In genomic region chr22:47918276-47918928, GRCh38 we compare ENCODE assay signal across 10 cellular contexts.
DNase-seq lines count a peak whose midpoint lies in the region; ATAC-seq and TF ChIP-seq lines count a peak whose summit lies in the region.
"Had no signal": no experiment of that assay in that cellular context is flagged by ENCODE, and none has a peak within 500 bp of the region (broad histone marks: within the 10 kb centered on the region; RNA-seq: fewer than 3 reads in every experiment).

No MANE protein-coding gene starts in this region.

- peak; percentile 66 for DNase-seq in activated CD4-positive, alpha-beta T cell treated with anti-CD3 and anti-CD28 coated beads, Interleukin-2, amount 10 ng/mL, durations not matched to agents 24 days and 14 days
- DNase-seq in activated CD4-positive, alpha-beta T cell treated with anti-CD3 and anti-CD28 coated beads, Interleukin-2, amount 50 U/mL, for 1 hour, result no peak
- DNase-seq in activated naive CD8-positive, alpha-beta T cell treated with anti-CD3 and anti-CD28 coated beads, Interleukin-2, amount 50 U/mL, for 24 hours, result peak; percentile 20
- peak; percentile 36 for DNase-seq in stimulated activated CD8-positive, alpha-beta memory T cell treated with anti-CD3 and anti-CD28 coated beads, Interleukin-4, amount 100 ng/mL, for 24 hours (ENCODE audit: low read depth)
- DNase-seq in HK-2 (ENCODE audit: unreplicated experiment) (no peak), esophagus squamous epithelium (lab: John Stamatoyannopoulos, UW) (no peak)
- DNase-seq: effector memory CD4-positive, alpha-beta T cell; MV-4-11 had no signal

- peak; percentile 79 for ATAC-seq in activated naive CD8-positive, alpha-beta T cell treated with anti-CD3 and anti-CD28 coated beads, Interleukin-2, amount 50 U/mL, for 24 hours
- no peak for ATAC-seq in gastroesophageal sphincter

- H4K20me1 ChIP-seq in OCI-LY1 (ENCODE audit: insufficient read depth, low read length), result no peaks in the 10 kb centered on the region

- TF ChIP-seq EP300 in gastroesophageal sphincter (IDR thresholded peaks at IDR 0.05), result no peak

- H3K27ac ChIP-seq in OCI-LY1 (ENCODE audit: low read depth, low read length, poor library complexity, severe bottlenecking) (peak overlapping the region; percentile 100), esophagus squamous epithelium (no peak overlapping the region), gastroesophageal sphincter (no peak overlapping the region)

- H3K9ac ChIP-seq in OCI-LY1 (ENCODE audit: low read length), result peak overlapping the region; percentile 79

- H3K9me3 Mint-ChIP-seq in activated CD4-positive, alpha-beta T cell treated with anti-CD3 and anti-CD28 coated beads, Interleukin-2, amount 10 ng/mL, durations not matched to agents 24 days and 14 days, result no peaks in the 10 kb centered on the region
- H3K9me3 Mint-ChIP-seq in activated naive CD8-positive, alpha-beta T cell treated with anti-CD3 and anti-CD28 coated beads, Interleukin-2, amount 50 U/mL, for 24 hours, result no peaks in the 10 kb centered on the region

- peak overlapping the region; percentile 66 for H3K4me2 ChIP-seq in OCI-LY1 (ENCODE audit: low read length)

- H3K9me2 ChIP-seq in OCI-LY1 (ENCODE audit: low read depth, low read length), result no peaks in the 10 kb centered on the region

- H3K4me3 ChIP-seq in OCI-LY1 (ENCODE audit: low read depth, low read length, poor library complexity, severe bottlenecking) (peak overlapping the region; percentile 11), esophagus squamous epithelium (no peak overlapping the region), gastroesophageal sphincter (no peak overlapping the region)

- intact Hi-C loops in activated CD4-positive, alpha-beta T cell treated with anti-CD3 and anti-CD28 coated beads, Interleukin-2, amount 10 ng/mL, durations not matched to agents 24 days and 14 days (cut with micrococcal nuclease), result no loop called here
- intact Hi-C loops in esophagus squamous epithelium (cut with DNase I), result no loop called here

- TF ChIP-seq POLR2A in esophagus squamous epithelium (IDR thresholded peaks at IDR 0.05), result no peak
- TF ChIP-seq POLR2A in gastroesophageal sphincter (IDR thresholded peaks at IDR 0.05), result no peak

- no peaks in the 10 kb centered on the region for H3K27me3 ChIP-seq in OCI-LY1 (ENCODE audit: insufficient read depth, low read length)
- no peaks in the 10 kb centered on the region for H3K27me3 ChIP-seq in esophagus squamous epithelium
- H3K27me3 ChIP-seq in gastroesophageal sphincter, result peaks cover 6% of the 10 kb centered on the region

- TF ChIP-seq CTCF in OCI-LY1 (IDR thresholded peaks at IDR 0.05; ENCODE audit: low read length) (no peak), esophagus squamous epithelium (IDR thresholded peaks at IDR 0.05) (no peak), gastroesophageal sphincter (IDR thresholded peaks at IDR 0.05) (no peak)

- H3F3A ChIP-seq in OCI-LY1 (ENCODE audit: insufficient read depth, low read length), result no peaks in the 10 kb centered on the region

- no peak overlapping the region for H3K4me3 Mint-ChIP-seq in activated CD4-positive, alpha-beta T cell treated with anti-CD3 and anti-CD28 coated beads, Interleukin-2, amount 10 ng/mL, durations not matched to agents 24 days and 14 days
- H3K4me3 Mint-ChIP-seq in activated naive CD8-positive, alpha-beta T cell treated with anti-CD3 and anti-CD28 coated beads, Interleukin-2, amount 50 U/mL, for 24 hours, result no peak overlapping the region

- H3K36me3 ChIP-seq in OCI-LY1 (ENCODE audit: insufficient read depth, low read length) (no peaks in the 10 kb centered on the region; the same call in 1 of the 2 replicates), esophagus squamous epithelium (no peaks in the 10 kb centered on the region), gastroesophageal sphincter (no peaks in the 10 kb centered on the region)

- no peaks in the 10 kb centered on the region for H3K79me2 ChIP-seq in OCI-LY1 (ENCODE audit: insufficient read depth, low read length)

- H2AFZ ChIP-seq in OCI-LY1 (ENCODE audit: low read length), result no peak overlapping the region

- WGBS in esophagus squamous epithelium, 2 donors, result 46 to 59% methylated on average over 13 to 14 of the region's 15 CpGs
- WGBS in gastroesophageal sphincter (ENCODE audit: low coverage in 1 of 2), 2 donors, result 54 to 67% methylated on average over 8 to 9 of the region's 15 CpGs

- H3K9me3 ChIP-seq in OCI-LY1 (ENCODE audit: low read length) (no peaks in the 10 kb centered on the region), esophagus squamous epithelium (no peaks in the 10 kb centered on the region), gastroesophageal sphincter (peaks cover 0 to 4% (median 0%) of the 10 kb centered on the region in 3 donors)

- no peak overlapping the region for H3K27ac Mint-ChIP-seq in activated CD4-positive, alpha-beta T cell treated with anti-CD3 and anti-CD28 coated beads, Interleukin-2, amount 10 ng/mL, durations not matched to agents 24 days and 14 days
- H3K27ac Mint-ChIP-seq in activated naive CD8-positive, alpha-beta T cell treated with anti-CD3 and anti-CD28 coated beads, Interleukin-2, amount 50 U/mL, for 24 hours, result no peak overlapping the region

- H3K4me1 ChIP-seq in OCI-LY1 (ENCODE audit: insufficient read depth, low read length, severe bottlenecking), result peaks cover 74% of the 10 kb centered on the region
- H3K4me1 ChIP-seq in esophagus squamous epithelium, result no peaks in the 10 kb centered on the region
- H3K4me1 ChIP-seq in gastroesophageal sphincter, result no peaks in the 10 kb centered on the region

- peaks cover 3% of the 10 kb centered on the region for H3K4me1 Mint-ChIP-seq in activated CD4-positive, alpha-beta T cell treated with anti-CD3 and anti-CD28 coated beads, Interleukin-2, amount 10 ng/mL, durations not matched to agents 24 days and 14 days
- peaks cover 17% of the 10 kb centered on the region for H3K4me1 Mint-ChIP-seq in activated naive CD8-positive, alpha-beta T cell treated with anti-CD3 and anti-CD28 coated beads, Interleukin-2, amount 50 U/mL, for 24 hours

- peaks cover 3% of the 10 kb centered on the region for H3K27me3 Mint-ChIP-seq in activated CD4-positive, alpha-beta T cell treated with anti-CD3 and anti-CD28 coated beads, Interleukin-2, amount 10 ng/mL, durations not matched to agents 24 days and 14 days
- H3K27me3 Mint-ChIP-seq in activated naive CD8-positive, alpha-beta T cell treated with anti-CD3 and anti-CD28 coated beads, Interleukin-2, amount 50 U/mL, for 24 hours, result no peaks in the 10 kb centered on the region

- H3K36me3 Mint-ChIP-seq in activated CD4-positive, alpha-beta T cell treated with anti-CD3 and anti-CD28 coated beads, Interleukin-2, amount 10 ng/mL, durations not matched to agents 24 days and 14 days (ENCODE audit: low read depth), result no peaks in the 10 kb centered on the region
- no peaks in the 10 kb centered on the region for H3K36me3 Mint-ChIP-seq in activated naive CD8-positive, alpha-beta T cell treated with anti-CD3 and anti-CD28 coated beads, Interleukin-2, amount 50 U/mL, for 24 hours (ENCODE audit: low read depth)

Comparison
In these comparisons a context has a peak if more than half of its experiments do, and no peak if none do; other contexts are left out.
1. DNase-seq: peak in activated CD4-positive, alpha-beta T cell treated with anti-CD3 and anti-CD28 coated beads, Interleukin-2, amount 10 ng/mL, durations not matched to agents 24 days and 14 days (single experiment), activated naive CD8-positive, alpha-beta T cell treated with anti-CD3 and anti-CD28 coated beads, Interleukin-2, amount 50 U/mL, for 24 hours (single experiment) and stimulated activated CD8-positive, alpha-beta memory T cell treated with anti-CD3 and anti-CD28 coated beads, Interleukin-4, amount 100 ng/mL, for 24 hours (single experiment); none in activated CD4-positive, alpha-beta T cell treated with anti-CD3 and anti-CD28 coated beads, Interleukin-2, amount 50 U/mL, for 1 hour (single experiment), HK-2 (single experiment) and esophagus squamous epithelium (single experiment).